22 cellular contexts compared by ENCODE assay signal in the genomic region with DNA sequence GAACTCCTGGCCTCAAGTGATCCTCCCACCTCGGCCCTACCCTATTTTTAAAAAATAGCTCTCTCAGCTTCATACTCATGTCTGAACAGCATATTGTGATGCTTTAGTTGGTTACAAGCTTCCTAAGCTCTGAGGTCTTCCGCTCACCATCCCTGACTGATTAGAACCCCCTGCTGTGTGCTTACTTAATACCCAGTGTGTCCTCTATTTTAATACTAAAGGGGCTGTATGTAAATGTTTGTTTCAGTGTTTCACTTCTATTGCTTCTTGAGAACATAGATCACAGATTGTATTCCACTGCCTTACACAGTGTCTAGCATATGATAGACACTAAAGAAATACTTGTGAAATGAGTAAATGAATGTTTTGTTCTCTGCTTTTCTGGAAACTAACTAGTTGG. TPM values are rescaled to one million over a fixed set of nuclear protein-coding genes. Genes with fewer than 3 reads are reported as not detected.
DNase-seq lines count a peak whose midpoint lies in the region; ATAC-seq and TF ChIP-seq lines count a peak whose summit lies in the region.
"Had no signal": no experiment of that assay in that cellular context is flagged by ENCODE, and none has a peak within 500 bp of the region (broad histone marks: within the 10 kb centered on the region; RNA-seq: fewer than 3 reads in every experiment).

No MANE protein-coding gene starts in this region.

- peaks cover 3% of the 10 kb centered on the region for H3K27me3 Mint-ChIP-seq in neural progenitor cell (ENCODE audit: insufficient read depth, low read depth)
- H3K27me3 Mint-ChIP-seq: CD4-positive, alpha-beta T cell had no signal

- H3K9me3 ChIP-seq in A673 (ENCODE audit: low read depth, low read length, poor library complexity, severe bottlenecking) (no peaks in the 10 kb centered on the region), neural progenitor cell (ENCODE audit: low read depth) (no peaks in the 10 kb centered on the region)
- H3K9me3 ChIP-seq: BLaER1, SJSA1 had no signal

- H3K27ac ChIP-seq in A673 (ENCODE audit: low read depth, low read length, poor library complexity, severe bottlenecking) (no peak overlapping the region), neural progenitor cell (peak overlapping the region; percentile 53)
- H3K27ac ChIP-seq: BLaER1, SJSA1 had no signal

- H3K36me3 ChIP-seq in A673 (ENCODE audit: insufficient read depth, low read length, poor library complexity, severe bottlenecking): no peaks in the 10 kb centered on the region
- H3K36me3 ChIP-seq in neural progenitor cell: no peaks in the 10 kb centered on the region

- peaks cover 6% of the 10 kb centered on the region for H3K4me1 Mint-ChIP-seq in neural progenitor cell

- DNase-seq in A673 (ENCODE audit: low spot score): peak; percentile 54
- peak; percentile 3 for DNase-seq in NCI-H146 treated with DMSO at 0.1 percent for 48 hours (lab: John Stamatoyannopoulos, UW; ENCODE audit: unreplicated experiment)
- peak; percentile 38 for DNase-seq in foreskin melanocyte
- peak; percentile 28 for DNase-seq in neural progenitor cell (ENCODE audit: low spot score)
- no peak for DNase-seq in 8988T
- no peak for DNase-seq in activated naive CD4-positive, alpha-beta T cell treated with anti-CD3 and anti-CD28 coated beads, Interleukin-2, amount 50 U/mL, for 72 hours (ENCODE audit: low spot score in 2 of 2)
- DNase-seq: CD4-positive, alpha-beta T cell; COR-L47; DMS53; GOT3; HCEC 1CT; NCI-H1048; NCI-H1417; NCI-H187; NCI-H2107; NCI-H446; NCI-H524 treated with DMSO at 0.1 percent for 48 hours; NCI-H774; PC-3 had no signal

- H3K27me3 ChIP-seq in A673 (replicated peaks; ENCODE audit: insufficient read depth, low read depth, low read length, poor library complexity): no peaks in the 10 kb centered on the region
- H3K27me3 ChIP-seq in neural progenitor cell: no peaks in the 10 kb centered on the region
- H3K27me3 ChIP-seq: BLaER1, SJSA1 had no signal

- no peak overlapping the region for H3K4me2 ChIP-seq in neural progenitor cell
- H3K4me2 ChIP-seq: BLaER1 had no signal

- CTCF ChIA-PET in A673 (lab: Charles Lee): no interaction called here

- no peaks in the 10 kb centered on the region for H3F3A ChIP-seq in neural progenitor cell (ENCODE audit: low read depth)

- H3K36me3 Mint-ChIP-seq in neural progenitor cell: peaks cover 17% of the 10 kb centered on the region
- no peaks in the 10 kb centered on the region for H3K36me3 Mint-ChIP-seq in activated naive CD4-positive, alpha-beta T cell treated with anti-CD3 and anti-CD28 coated beads, Interleukin-2, amount 50 U/mL, for 72 hours

- H3K79me2 ChIP-seq in neural progenitor cell (ENCODE audit: low read depth): peaks cover 38% of the 10 kb centered on the region

- no peak overlapping the region for H3K9ac ChIP-seq in neural progenitor cell
- H3K9ac ChIP-seq: BLaER1 had no signal

- no peaks in the 10 kb centered on the region for H3K9me3 Mint-ChIP-seq in neural progenitor cell
- H3K9me3 Mint-ChIP-seq in activated naive CD4-positive, alpha-beta T cell treated with anti-CD3 and anti-CD28 coated beads, Interleukin-2, amount 50 U/mL, for 72 hours: no peaks in the 10 kb centered on the region
- H3K9me3 Mint-ChIP-seq: CD4-positive, alpha-beta T cell had no signal

- H3K27ac Mint-ChIP-seq in neural progenitor cell: no peak overlapping the region
- no peak overlapping the region for H3K27ac Mint-ChIP-seq in activated naive CD4-positive, alpha-beta T cell treated with anti-CD3 and anti-CD28 coated beads, Interleukin-2, amount 50 U/mL, for 72 hours
- H3K27ac Mint-ChIP-seq: CD4-positive, alpha-beta T cell had no signal

- intact Hi-C loops in A673 (cut with micrococcal nuclease; ENCODE audit: unreplicated experiment): no loop called here

- ATAC-seq in HG02870 (IDR thresholded peaks at IDR 0.05; ENCODE audit: unreplicated experiment): no peak
- no peak for ATAC-seq in activated naive CD4-positive, alpha-beta T cell treated with anti-CD3 and anti-CD28 coated beads, Interleukin-2, amount 50 U/mL, for 72 hours
- ATAC-seq: PC-3 had no signal

- H3K4me3 ChIP-seq in A673 (ENCODE audit: low read depth, low read length, poor library complexity, severe bottlenecking) (no peak overlapping the region), neural progenitor cell (no peak overlapping the region)
- H3K4me3 ChIP-seq: BLaER1, SJSA1 had no signal

- TF ChIP-seq CTCF in A673 (conservative IDR thresholded peaks at IDR 0.05; ENCODE audit: low read depth, low read length) (no peak), neural progenitor cell (IDR thresholded peaks at IDR 0.05) (no peak)

- H2AFZ ChIP-seq in neural progenitor cell (replicated peaks): no peak overlapping the region

- POLR2A ChIA-PET in A673 (lab: Charles Lee; ENCODE audit: low non-redundant PET): no interaction called here

- peaks cover 15% of the 10 kb centered on the region for H3K4me1 ChIP-seq in A673 (ENCODE audit: insufficient read depth, low read length, poor library complexity, severe bottlenecking)
- H3K4me1 ChIP-seq in neural progenitor cell: no peaks in the 10 kb centered on the region

- peaks cover 10% of the 10 kb centered on the region for H4K20me1 ChIP-seq in neural progenitor cell (ENCODE audit: low read depth)

- no TSS peak for BruUV-seq in A673 (replicated peaks; lab: Mats Ljungman, UMichigan)

- H3K4me3 Mint-ChIP-seq in neural progenitor cell: no peak overlapping the region
- H3K4me3 Mint-ChIP-seq: CD4-positive, alpha-beta T cell had no signal

RNA-seq across cellular contexts. Expression of a gene that starts 29.8 kb away (rescaled TPM):
- total RNA-seq in A673 (2021) (23.1 and 25.9 TPM in 2 replicates), neural progenitor cell (ENCODE audit: low replicate concordance) (36.3 and 39.5 TPM in 2 replicates)
- total RNA-seq in activated naive CD4-positive, alpha-beta T cell treated with anti-CD3 and anti-CD28 coated beads, Interleukin-2, amount 50 U/mL, for 72 hours: 10 to 100 TPM; 13.6 to 13.7 TPM

RNA-seq across cellular contexts. Expression of a gene that starts 57.9 kb away (rescaled TPM):
- total RNA-seq in A673 (2021): 52.1 and 53.4 TPM in 2 replicates
- total RNA-seq in neural progenitor cell (ENCODE audit: low replicate concordance): 10.9 and 13.0 TPM in 2 replicates
- 10 to 100 TPM; 16.1 to 21.0 TPM for total RNA-seq in activated naive CD4-positive, alpha-beta T cell treated with anti-CD3 and anti-CD28 coated beads, Interleukin-2, amount 50 U/mL, for 72 hours

Comparison
In these comparisons a context has a peak if more than half of its experiments do, and no peak if none do; other contexts are left out.
1. DNase-seq: peak in A673 (single experiment), NCI-H146 treated with DMSO at 0.1 percent for 48 hours (single experiment), foreskin melanocyte (single experiment) and neural progenitor cell (single experiment); none in 8988T (single experiment) and activated naive CD4-positive, alpha-beta T cell treated with anti-CD3 and anti-CD28 coated beads, Interleukin-2, amount 50 U/mL, for 72 hours (0 of 2).